14 cellular contexts compared by ENCODE assay signal in genomic region chr15:63378946-63379345, GRCh38. TPM values are rescaled to one million over a fixed set of nuclear protein-coding genes. Genes with fewer than 3 reads are reported as not detected.
DNase-seq lines count a peak whose midpoint lies in the region; TF ChIP-seq lines count a peak whose summit lies in the region.
"Had no signal": no experiment of that assay in that cellular context is flagged by ENCODE, and none has a peak within 500 bp of the region (broad histone marks: within the 10 kb centered on the region; RNA-seq: fewer than 3 reads in every experiment).

No MANE protein-coding gene starts in this region.

- POLR2A ChIA-PET in RWPE1 (lab: Yijun Ruan, JAX; ENCODE audit: low non-redundant PET) = no interaction called here

- no peaks in the 10 kb centered on the region for H3K9me3 ChIP-seq in colonic mucosa
- no peaks in the 10 kb centered on the region for H3K9me3 ChIP-seq in mucosa of rectum (ENCODE audit: control insufficient read depth in 2 of 2, low read length in 2 of 2)
- no peaks in the 10 kb centered on the region for H3K9me3 ChIP-seq in suprapubic skin

- no peak for DNase-seq in RWPE1 (ENCODE audit: low spot score)
- no peak for DNase-seq in colonic mucosa
- DNase-seq in suprapubic skin (ENCODE audit: low spot score in 2 of 2) = no peak
- no peak for DNase-seq in activated naive CD4-positive, alpha-beta T cell treated with anti-CD3 and anti-CD28 coated beads for 36 hours
- DNase-seq in DMS114 treated with DMSO at 0.1 percent for 48 hours (lab: John Stamatoyannopoulos, UW; ENCODE audit: unreplicated experiment) = no peak
- no peak for DNase-seq in GM13976 (ENCODE audit: low spot score)
- DNase-seq: DMS 273 treated with DMSO at 0.1 percent for 48 hours, KBM-7, NCI-H1092, NCI-H1694, NCI-H2107, PC-9, Right ventricle myocardium superior had no signal

- H3K27me3 ChIP-seq in colonic mucosa (no peaks in the 10 kb centered on the region), mucosa of rectum (ENCODE audit: control insufficient read depth in 2 of 2, insufficient read depth in 2 of 2, low read length in 2 of 2) (peaks cover 0 to 10% of the 10 kb centered on the region in 2 donors), suprapubic skin (no peaks in the 10 kb centered on the region)

- peak overlapping the region; percentile 65 for H3K4me3 ChIP-seq in colonic mucosa
- peak overlapping the region; percentile 27 to 90 for H3K4me3 ChIP-seq in mucosa of rectum (ENCODE audit: low read length in 2 of 2)
- peak overlapping the region; percentile 59 for H3K4me3 ChIP-seq in suprapubic skin
- H3K4me3 ChIP-seq: PC-9 had no signal

- H3K4me1 ChIP-seq in colonic mucosa (no peaks in the 10 kb centered on the region), mucosa of rectum (ENCODE audit: control insufficient read depth in 2 of 2, insufficient read depth in 2 of 2, low read length in 2 of 2) (peaks cover 25 to 33% of the 10 kb centered on the region in 2 donors), suprapubic skin (peaks cover 56% of the 10 kb centered on the region)

- H3K27ac ChIP-seq in RWPE1 (peak overlapping the region; percentile 80), colonic mucosa (no peak overlapping the region), mucosa of rectum (ENCODE audit: low read depth in 2 of 2, low read length in 2 of 2) (no peak overlapping the region), suprapubic skin (peak overlapping the region; percentile 71)
- H3K27ac ChIP-seq: PC-9 had no signal

- TF ChIP-seq EP300 in suprapubic skin (IDR thresholded peaks at IDR 0.05) = no peak

- H3K27me3 Mint-ChIP-seq in activated naive CD4-positive, alpha-beta T cell treated with anti-CD3 and anti-CD28 coated beads for 36 hours (ENCODE audit: low read depth) = peaks cover 57% of the 10 kb centered on the region

- TF ChIP-seq CTCF in RWPE1 (conservative IDR thresholded peaks at IDR 0.05; ENCODE audit: low read depth) (no peak), colonic mucosa (IDR thresholded peaks at IDR 0.05) (no peak), suprapubic skin (IDR thresholded peaks at IDR 0.05) (no peak), GM13976 (IDR thresholded peaks at IDR 0.05; ENCODE audit: borderline replicate concordance, control extremely low read depth, extremely low read depth, insufficient read depth, missing control alignments) (no peak)

- intact Hi-C loops in colonic mucosa (cut with DNase I) = no loop called here
- intact Hi-C loops in activated naive CD4-positive, alpha-beta T cell treated with anti-CD3 and anti-CD28 coated beads for 36 hours (cut with micrococcal nuclease) = loop anchor here (10.0 kb wide), 1 partner anchor 164 kb away; no protein-coding TSS in a partner anchor

- H3K9ac ChIP-seq in colonic mucosa (ENCODE audit: low read depth in 2 of 2, low read length in 2 of 2) (peak overlapping the region in 1 of 2 donors; percentile 93), mucosa of rectum (ENCODE audit: low read depth in 1 of 2, low read length in 2 of 2) (peak overlapping the region in 1 of 2 donors; percentile 75)

- no peaks in the 10 kb centered on the region for H3K36me3 ChIP-seq in colonic mucosa
- H3K36me3 ChIP-seq in mucosa of rectum (ENCODE audit: control insufficient read depth in 2 of 2, insufficient read depth in 2 of 2, low read length in 2 of 2) = peaks cover 9 to 11% of the 10 kb centered on the region in 2 donors
- no peaks in the 10 kb centered on the region for H3K36me3 ChIP-seq in suprapubic skin

- TF ChIP-seq POLR2A in suprapubic skin (IDR thresholded peaks at IDR 0.05) = no peak

- no peaks in the 10 kb centered on the region for H3K9me3 Mint-ChIP-seq in activated naive CD4-positive, alpha-beta T cell treated with anti-CD3 and anti-CD28 coated beads for 36 hours

- H3K36me3 Mint-ChIP-seq in activated naive CD4-positive, alpha-beta T cell treated with anti-CD3 and anti-CD28 coated beads for 36 hours (ENCODE audit: low read depth) = no peaks in the 10 kb centered on the region

- CTCF ChIA-PET in RWPE1 (lab: Yijun Ruan, JAX) = no interaction called here
- CTCF ChIA-PET in activated naive CD4-positive, alpha-beta T cell treated with anti-CD3 and anti-CD28 coated beads for 36 hours (lab: Charles Lee) = interaction anchor here (1.5 kb wide), 1 partner anchor 87 kb away, joined by 3 read pairs; no protein-coding TSS in a partner anchor

- H3K27ac Mint-ChIP-seq in activated naive CD4-positive, alpha-beta T cell treated with anti-CD3 and anti-CD28 coated beads for 36 hours = no peak overlapping the region

- H3K4me3 Mint-ChIP-seq in activated naive CD4-positive, alpha-beta T cell treated with anti-CD3 and anti-CD28 coated beads for 36 hours = no peak overlapping the region

- peaks cover 50% of the 10 kb centered on the region for H3K4me1 Mint-ChIP-seq in activated naive CD4-positive, alpha-beta T cell treated with anti-CD3 and anti-CD28 coated beads for 36 hours (ENCODE audit: low read depth)

- 74% methylated on average over 7 of the region's 7 CpGs for WGBS in suprapubic skin

- in situ Hi-C loops in GM13976 (cut with MboI; ENCODE audit: low sequenced_read_pairs, unreplicated experiment) = no loop called here

RNA-seq across cellular contexts. Expression of gene CA12, which starts 2.7 kb away (rescaled TPM):
- total RNA-seq in colonic mucosa (100 to 1,000 TPM; 290 to 339 TPM), suprapubic skin (100 to 1,000 TPM; 292 to 338 (median 317) TPM)
- under 1 TPM in 1 of 2 experiments, not detected in 1; 0.12 TPM for total RNA-seq in activated naive CD4-positive, alpha-beta T cell treated with anti-CD3 and anti-CD28 coated beads for 36 hours

Comparison
In these comparisons a context has a peak if more than half of its experiments do, and no peak if none do; other contexts are left out.
1. H3K27ac ChIP-seq: peak in RWPE1 (single experiment) and suprapubic skin (single experiment); none in colonic mucosa (single experiment) and mucosa of rectum (0 of 2).
2. RNA of gene CA12, which starts 2.7 kb away (total RNA-seq): 290 to 339 TPM in colonic mucosa and 292 to 338 TPM in suprapubic skin; 0.12 TPM in activated naive CD4-positive, alpha-beta T cell treated with anti-CD3 and anti-CD28 coated beads for 36 hours; every median in the first group is over 100 times any median in the second.
3. Peak in every context shown above with its lines, with median percentiles within 50 percentile points of each other: H3K4me3 ChIP-seq.